8 cellular contexts compared by ENCODE assay signal in genomic region chr14:92651106-92651792, GRCh38.
A peak's percentile ranks its signal among the peaks of the same experiment; 100 is the strongest.
DNase-seq lines count a peak whose midpoint lies in the region; ATAC-seq and TF ChIP-seq lines count a peak whose summit lies in the region.

No MANE protein-coding gene starts in this region.

- H3K36me3 ChIP-seq in right atrium auricular region: peaks cover 14% of the 10 kb centered on the region

- H3K27me3 ChIP-seq in right atrium auricular region: no peaks in the 10 kb centered on the region

- H3K4me1 ChIP-seq in right atrium auricular region: peaks cover 0 to 9% of the 10 kb centered on the region in 2 donors

- peak overlapping the region in 1 of 2 donors; percentile 36 for H3K4me3 ChIP-seq in right atrium auricular region

- peak overlapping the region; percentile 36 to 50 for H3K27ac ChIP-seq in right atrium auricular region

- in situ Hi-C loops in G401 (cut with HindIII; ENCODE audit: low sequenced_read_pairs): no loop called here

- intact Hi-C loops in Right ventricle myocardium superior (cut with DNase I) (no loop called here), cardiac septum (cut with DNase I) (no loop called here)

- H3K9me3 ChIP-seq in right atrium auricular region: no peaks in the 10 kb centered on the region

- TF ChIP-seq CTCF in right atrium auricular region (IDR thresholded peaks at IDR 0.05): no peak

- ATAC-seq in Right ventricle myocardium superior (ENCODE audit: poor library complexity) (peak; percentile 12), HG03558 (IDR thresholded peaks at IDR 0.05; ENCODE audit: extremely low read depth, unreplicated experiment) (peak; percentile 28)

- DNase-seq in Right ventricle myocardium superior (peak; percentile 50), cardiac septum (ENCODE audit: low spot score) (no peak), right atrium auricular region (ENCODE audit: low spot score) (no peak), G401 (ENCODE audit: low spot score) (no peak), NCI-H187 (lab: John Stamatoyannopoulos, UW) (no peak)
- peak; percentile 68 to 77 for DNase-seq in activated CD8-positive, alpha-beta memory T cell treated with anti-CD3 and anti-CD28 coated beads for 4 hours (ENCODE audit: low read depth in 2 of 2)
- peak; percentile 35 for DNase-seq in stimulated activated CD8-positive, alpha-beta memory T cell treated with anti-CD3 and anti-CD28 coated beads, Interleukin-15, amount 100 ng/mL, for 24 hours (ENCODE audit: low read depth)

Comparison
In these comparisons a context has a peak if more than half of its experiments do, and no peak if none do; other contexts are left out.
1. DNase-seq: peak in Right ventricle myocardium superior (single experiment), activated CD8-positive, alpha-beta memory T cell treated with anti-CD3 and anti-CD28 coated beads for 4 hours (2 of 2) and stimulated activated CD8-positive, alpha-beta memory T cell treated with anti-CD3 and anti-CD28 coated beads, Interleukin-15, amount 100 ng/mL, for 24 hours (single experiment); none in cardiac septum (single experiment), right atrium auricular region (single experiment), G401 (single experiment) and NCI-H187 (0 of 2).